9 cellular contexts compared by ENCODE assay signal in the genomic region with DNA sequence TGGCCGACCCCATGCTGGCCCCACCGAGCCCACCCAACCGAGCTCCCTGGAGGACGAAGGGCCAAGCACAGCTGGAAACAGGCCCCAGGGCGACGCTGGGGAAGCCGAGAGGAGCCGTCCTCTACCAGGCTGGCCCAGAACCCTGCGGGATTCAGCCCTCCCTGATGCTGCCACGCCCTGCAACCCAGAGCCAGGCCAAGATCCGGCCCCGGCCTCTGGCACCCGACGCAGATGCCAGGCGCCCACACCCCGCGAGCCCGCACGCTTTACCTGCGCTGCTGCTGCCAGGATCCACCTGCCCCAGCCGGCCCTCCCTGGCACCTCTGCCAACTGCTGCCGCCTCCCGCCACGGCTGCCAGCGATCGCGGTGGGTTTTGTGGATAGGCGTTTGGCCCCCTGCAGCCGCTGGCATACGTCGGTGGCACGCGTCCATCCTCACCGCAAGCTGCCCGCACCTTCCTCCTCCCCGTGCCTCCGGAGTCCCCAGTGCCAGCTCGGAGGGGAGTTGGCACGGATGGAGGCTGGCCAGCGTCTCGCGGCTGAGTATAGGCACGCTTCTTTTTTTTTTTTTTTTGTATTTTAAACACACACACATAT. TPM values are rescaled to one million over a fixed set of nuclear protein-coding genes. Genes with fewer than 3 reads are reported as not detected.
DNase-seq lines count a peak whose midpoint lies in the region; ATAC-seq and TF ChIP-seq lines count a peak whose summit lies in the region.
"Had no signal": no experiment of that assay in that cellular context is flagged by ENCODE, and none has a peak within 500 bp of the region (broad histone marks: within the 10 kb centered on the region; RNA-seq: fewer than 3 reads in every experiment).

No MANE protein-coding gene starts in this region.

- H3K27me3 Mint-ChIP-seq in natural killer cell treated with Interleukin-12 subunit alpha and Interleukin-12 subunit beta and Interleukin-15 and Interleukin-18, amount 100 ng/mL, for 72 hours, result peaks cover 0 to 9% of the 10 kb centered on the region in 2 donors
- peaks cover 3 to 4% of the 10 kb centered on the region in 2 donors for H3K27me3 Mint-ChIP-seq in natural killer cell (ENCODE audit: low read depth in 2 of 2)
- H3K27me3 Mint-ChIP-seq in T-cell, result peaks cover 0 to 5% of the 10 kb centered on the region in 2 donors
- H3K27me3 Mint-ChIP-seq in glutamatergic neuron (ENCODE audit: unreplicated experiment), result peaks cover 4% of the 10 kb centered on the region

- H3K36me3 Mint-ChIP-seq in natural killer cell treated with Interleukin-12 subunit alpha and Interleukin-12 subunit beta and Interleukin-15 and Interleukin-18, amount 100 ng/mL, for 72 hours, result no peaks in the 10 kb centered on the region
- H3K36me3 Mint-ChIP-seq in natural killer cell (no peaks in the 10 kb centered on the region), T-cell (no peaks in the 10 kb centered on the region), glutamatergic neuron (ENCODE audit: unreplicated experiment) (no peaks in the 10 kb centered on the region)

- H3K4me1 Mint-ChIP-seq in natural killer cell treated with Interleukin-12 subunit alpha and Interleukin-12 subunit beta and Interleukin-15 and Interleukin-18, amount 100 ng/mL, for 72 hours (ENCODE audit: low read depth in 2 of 2), result peaks cover 0 to 5% of the 10 kb centered on the region in 2 donors
- H3K4me1 Mint-ChIP-seq in natural killer cell (no peaks in the 10 kb centered on the region), T-cell (peaks cover 0 to 14% (median 2%) of the 10 kb centered on the region in 3 donors), glutamatergic neuron (ENCODE audit: low read depth, unreplicated experiment) (peaks cover 8% of the 10 kb centered on the region)

- CTCF ChIA-PET in T-cell (lab: Charles Lee), result no interaction called here

- peak overlapping the region; percentile 61 for H3K4me3 Mint-ChIP-seq in natural killer cell treated with Interleukin-12 subunit alpha and Interleukin-12 subunit beta and Interleukin-15 and Interleukin-18, amount 100 ng/mL, for 72 hours
- H3K4me3 Mint-ChIP-seq in natural killer cell, result no peak overlapping the region
- H3K4me3 Mint-ChIP-seq in T-cell, result peak overlapping the region; percentile 77 to 86 (median 81)
- H3K4me3 Mint-ChIP-seq in glutamatergic neuron (ENCODE audit: unreplicated experiment), result no peak overlapping the region

- no peak for TF ChIP-seq CTCF in natural killer cell (IDR thresholded peaks at IDR 0.05)
- TF ChIP-seq CTCF in glutamatergic neuron (IDR thresholded peaks at IDR 0.05; ENCODE audit: partially characterized antibody, unreplicated experiment), result no peak
- TF ChIP-seq CTCF in GM13977 (IDR thresholded peaks at IDR 0.05; ENCODE audit: extremely low read depth, insufficient read depth, missing control alignments), result no peak

- H3K9me3 Mint-ChIP-seq in natural killer cell treated with Interleukin-12 subunit alpha and Interleukin-12 subunit beta and Interleukin-15 and Interleukin-18, amount 100 ng/mL, for 72 hours, result no peaks in the 10 kb centered on the region
- H3K9me3 Mint-ChIP-seq in natural killer cell, result no peaks in the 10 kb centered on the region
- no peaks in the 10 kb centered on the region for H3K9me3 Mint-ChIP-seq in T-cell
- peaks cover 2% of the 10 kb centered on the region for H3K9me3 Mint-ChIP-seq in glutamatergic neuron (ENCODE audit: unreplicated experiment)

- peak overlapping the region in 1 of 2 donors; percentile 55 for H3K27ac Mint-ChIP-seq in natural killer cell treated with Interleukin-12 subunit alpha and Interleukin-12 subunit beta and Interleukin-15 and Interleukin-18, amount 100 ng/mL, for 72 hours
- peak overlapping the region in 1 of 2 donors; percentile 61 for H3K27ac Mint-ChIP-seq in natural killer cell
- H3K27ac Mint-ChIP-seq in T-cell, result peak overlapping the region in 1 of 2 donors; percentile 73
- H3K27ac Mint-ChIP-seq in glutamatergic neuron (ENCODE audit: unreplicated experiment), result no peak overlapping the region

- POLR2A ChIA-PET in T-cell (lab: Charles Lee), result no interaction called here

- no peak for DNase-seq in natural killer cell treated with Interleukin-12 subunit alpha and Interleukin-12 subunit beta and Interleukin-15 and Interleukin-18, amount 100 ng/mL, for 72 hours (ENCODE audit: low spot score)
- DNase-seq in natural killer cell, result no peak
- DNase-seq in T-cell, result no peak
- peak; percentile 9 for DNase-seq in glutamatergic neuron
- no peak for DNase-seq in UCSD-AML1 (lab: John Stamatoyannopoulos, UW; ENCODE audit: unreplicated experiment)
- DNase-seq in hypothalamus (lab: John Stamatoyannopoulos, UW), result no peak
- DNase-seq in GM13977 (ENCODE audit: low spot score), result no peak
- no peak for DNase-seq in activated CD4-positive, alpha-beta T cell treated with anti-CD3 and anti-CD28 coated beads for 4 hours

- in situ Hi-C loops in GM13977 (cut with MboI; ENCODE audit: low pct_unique_long_range_greater_than_20kb, low sequenced_read_pairs, unreplicated experiment), result no loop called here

- ATAC-seq in natural killer cell treated with Interleukin-12 subunit alpha and Interleukin-12 subunit beta and Interleukin-15 and Interleukin-18, amount 100 ng/mL, for 72 hours, result no peak
- ATAC-seq in natural killer cell, result no peak
- ATAC-seq in T-cell (replicated peaks in 1 of 4), result peak in 1 of 4 experiments; percentile 43
- ATAC-seq: left lobe of liver had no signal

- intact Hi-C loops in natural killer cell (cut with micrococcal nuclease), result no loop called here

RNA-seq across cellular contexts. Expression of a gene that starts 41.4 kb away (rescaled TPM):
- 100 to 1,000 TPM in 1 of 2 donors, 10 to 100 TPM in 1; 52.3 to 125 TPM for total RNA-seq in natural killer cell treated with Interleukin-12 subunit alpha and Interleukin-12 subunit beta and Interleukin-15 and Interleukin-18, amount 100 ng/mL, for 72 hours
- 10 to 100 TPM; 45.0 to 71.4 (median 51.6) TPM for total RNA-seq in natural killer cell
- total RNA-seq in T-cell, result 100 to 1,000 TPM in 1 of 5 donors, 10 to 100 TPM in 4; 70.5 to 102 (median 79.9) TPM
- 29.3 TPM for total RNA-seq in glutamatergic neuron (ENCODE audit: unreplicated experiment)

Comparison
In these comparisons a context has a peak if more than half of its experiments do, and no peak if none do; other contexts are left out.
1. H3K4me3 Mint-ChIP-seq: peak in natural killer cell treated with Interleukin-12 subunit alpha and Interleukin-12 subunit beta and Interleukin-15 and Interleukin-18, amount 100 ng/mL, for 72 hours (single experiment) and T-cell (3 of 3); none in natural killer cell (single experiment) and glutamatergic neuron (single experiment).